ENCODE assay signal across 18 cellular contexts in the genomic region with DNA sequence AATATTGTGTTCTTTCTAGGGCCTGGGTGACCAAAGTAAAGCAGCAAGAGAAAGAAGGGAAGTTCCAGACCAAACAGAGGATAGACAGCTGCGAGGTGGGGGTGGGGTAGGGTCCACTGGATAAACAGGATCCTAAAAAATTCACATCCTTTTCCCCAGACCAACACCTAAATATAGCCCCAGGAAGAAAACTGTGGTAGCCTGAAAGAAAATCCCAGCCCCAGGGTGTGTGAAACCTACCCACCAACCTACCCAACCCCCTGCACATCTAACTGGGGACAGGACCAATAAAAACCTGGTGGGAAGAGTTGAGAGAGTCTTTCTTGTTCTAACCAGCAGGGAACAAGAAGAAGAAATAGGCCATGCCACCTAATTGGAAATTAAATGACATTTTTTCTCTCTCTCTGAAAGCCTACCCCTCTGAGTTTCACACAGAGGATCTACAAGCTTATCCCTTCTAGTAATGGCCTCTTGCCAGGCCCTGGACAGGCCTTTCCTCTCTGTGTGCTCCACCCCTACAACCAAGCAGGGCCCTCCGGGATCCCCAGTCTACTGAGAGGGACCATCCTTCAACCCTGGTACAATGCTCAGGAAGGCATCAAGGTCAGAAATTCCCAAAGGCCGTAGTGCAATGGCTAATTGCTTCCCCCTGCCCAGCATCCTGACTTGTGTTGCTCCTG. TPM values are rescaled to one million over a fixed set of nuclear protein-coding genes. Genes with fewer than 3 reads are reported as not detected.
DNase-seq lines count a peak whose midpoint lies in the region; ATAC-seq and TF ChIP-seq lines count a peak whose summit lies in the region.
"Had no signal": no experiment of that assay in that cellular context is flagged by ENCODE, and none has a peak within 500 bp of the region (broad histone marks: within the 10 kb centered on the region; RNA-seq: fewer than 3 reads in every experiment).

No MANE protein-coding gene starts in this region.

- H3K9me3 Mint-ChIP-seq in nephron, result no peaks in the 10 kb centered on the region

- CTCF ChIA-PET in PC-3 (lab: Charles Lee), result no interaction called here

- H3K4me2 ChIP-seq in PC-3 (ENCODE audit: low read length), result no peak overlapping the region
- H3K4me2 ChIP-seq: hepatocyte had no signal

- peaks cover 56% of the 10 kb centered on the region for H3K4me1 ChIP-seq in SJCRH30
- peaks cover 0 to 41% (median 24%) of the 10 kb centered on the region in 12 donors for H3K4me1 ChIP-seq in heart left ventricle
- H3K4me1 ChIP-seq in PC-3 (ENCODE audit: insufficient read depth, low read length), result no peaks in the 10 kb centered on the region

- no peak for TF ChIP-seq CTCF in heart left ventricle (IDR thresholded peaks at IDR 0.05)
- TF ChIP-seq CTCF in nephron (IDR thresholded peaks at IDR 0.05; ENCODE audit: unreplicated experiment in 3 of 3), result no peak
- TF ChIP-seq CTCF in PC-3 (conservative IDR thresholded peaks at IDR 0.05; ENCODE audit: low read depth, low read length), result no peak

- H3K4me3 ChIP-seq in SJCRH30 (no peak overlapping the region), heart left ventricle (no peak overlapping the region), PC-3 (ENCODE audit: low read length) (no peak overlapping the region)
- H3K4me3 ChIP-seq: hepatocyte, suprapubic skin had no signal

- 44 to 60% (median 51%) methylated on average over 3 of the region's 3 CpGs for WGBS in heart left ventricle, 4 donors

- H3K27me3 ChIP-seq in SJCRH30 (no peaks in the 10 kb centered on the region), heart left ventricle (no peaks in the 10 kb centered on the region), PC-3 (ENCODE audit: low read length) (no peaks in the 10 kb centered on the region)
- H3K27me3 ChIP-seq: hepatocyte, suprapubic skin had no signal

- peak in 3 of 4 donors; percentile 48 to 63 (median 50) for ATAC-seq in heart left ventricle
- ATAC-seq in HG03439 (IDR thresholded peaks at IDR 0.05; ENCODE audit: unreplicated experiment), result no peak
- ATAC-seq in PC-3, result no peak
- no peak for ATAC-seq in GM18907 (IDR thresholded peaks at IDR 0.05; ENCODE audit: unreplicated experiment)

- H4K20me1 ChIP-seq in PC-3 (ENCODE audit: low read length), result no peaks in the 10 kb centered on the region

- intact Hi-C loops in heart left ventricle (cut with DNase I), result no loop called here
- intact Hi-C loops in PC-3 (cut with micrococcal nuclease), result no loop called here

- peaks cover 32% of the 10 kb centered on the region for H3K36me3 Mint-ChIP-seq in nephron (ENCODE audit: low read depth)

- H3K27ac Mint-ChIP-seq in nephron, result peak overlapping the region; percentile 1 to 48 (median 32)

- POLR2A ChIA-PET in PC-3 (lab: Charles Lee; ENCODE audit: unreplicated experiment), result no interaction called here

- DNase-seq in AG20443 (ENCODE audit: low spot score) (peak; percentile 17), SJCRH30 (peak; percentile 91 to 97), heart left ventricle (peak in 2 of 5 donors; percentile 35 to 60), A172 (ENCODE audit: low spot score) (no peak), PC-3 (no peak)
- DNase-seq: ACHN; activated CD4-positive, alpha-beta T cell treated with anti-CD3 and anti-CD28 coated beads, Interleukin-2, amount 50 U/mL, for 1 hour; activated CD8-positive, alpha-beta memory T cell treated with anti-CD3 and anti-CD28 coated beads, Interleukin-2, amount 50 U/mL, for 48 hours; NCI-H146; NCI-H2171; SIG-M5; stimulated activated CD4-positive, alpha-beta T cell treated with anti-CD3 and anti-CD28 coated beads, Interleukin-12 subunit alpha, Interleukin-12 subunit beta, amount 100 ng/mL, for 4 hours had no signal

- H3K27ac ChIP-seq in SJCRH30, result peak overlapping the region; percentile 62
- peak overlapping the region in 4 of 12 donors; percentile 13 to 45 (median 28) for H3K27ac ChIP-seq in heart left ventricle
- H3K27ac ChIP-seq in PC-3 (ENCODE audit: low read length), result no peak overlapping the region
- H3K27ac ChIP-seq: hepatocyte, HL-60, suprapubic skin had no signal

- H3K9me3 ChIP-seq in SJCRH30 (replicated peaks), result no peaks in the 10 kb centered on the region
- H3K9me3 ChIP-seq in heart left ventricle, result no peaks in the 10 kb centered on the region
- no peaks in the 10 kb centered on the region for H3K9me3 ChIP-seq in PC-3 (ENCODE audit: low read length)
- H3K9me3 ChIP-seq: suprapubic skin had no signal

- H3K36me3 ChIP-seq in SJCRH30, result peaks cover 31% of the 10 kb centered on the region
- H3K36me3 ChIP-seq in heart left ventricle, result peaks cover 0 to 24% (median 15%) of the 10 kb centered on the region in 9 donors
- H3K36me3 ChIP-seq in PC-3 (ENCODE audit: low read depth, low read length), result no peaks in the 10 kb centered on the region; the same call in 1 of the 2 replicates

- H3K4me1 Mint-ChIP-seq in nephron, result peaks cover 44% of the 10 kb centered on the region

- H3K9ac ChIP-seq in PC-3 (ENCODE audit: low read length), result no peak overlapping the region

- TF ChIP-seq POLR2A in heart left ventricle (IDR thresholded peaks at IDR 0.05), result no peak

- H3K4me3 Mint-ChIP-seq in nephron, result no peak overlapping the region

- BruUV-seq in PC-3 (replicated peaks; lab: Mats Ljungman, UMichigan), result no TSS peak

- H3K79me2 ChIP-seq in PC-3 (ENCODE audit: low read length), result no peaks in the 10 kb centered on the region

- no peaks in the 10 kb centered on the region for H3K27me3 Mint-ChIP-seq in nephron (ENCODE audit: low read depth)

- no peaks in the 10 kb centered on the region for H3F3A ChIP-seq in PC-3 (ENCODE audit: low read length, unreplicated experiment)

- no peak overlapping the region for H2AFZ ChIP-seq in PC-3 (ENCODE audit: low read length)
- H2AFZ ChIP-seq: hepatocyte had no signal

- no peaks in the 10 kb centered on the region for H3K9me2 ChIP-seq in PC-3 (replicated peaks; ENCODE audit: low read length)

RNA-seq across cellular contexts. Expression of a gene that starts 12.0 kb away (rescaled TPM):
- total RNA-seq in SJCRH30 (2014; rRNA removed; shearing (Covaris generic)), result 86.9 and 91.9 TPM in 2 replicates
- 100 to 1,000 TPM; 241 to 340 (median 300) TPM for total RNA-seq in heart left ventricle
- 100 to 1,000 TPM in 1 of 2 donors, 10 to 100 TPM in 1; 83.5 to 306 TPM for polyA plus RNA-seq in heart left ventricle
- 35.8 and 43.9 TPM in 2 replicates for total RNA-seq in A172 (2014; rRNA removed; shearing (Covaris generic))
- total RNA-seq in PC-3 (2014; rRNA removed), result 28.0 and 36.1 TPM in 2 replicates

Comparison
In these comparisons a context has a peak if more than half of its experiments do, and no peak if none do; other contexts are left out.
1. DNase-seq: peak in AG20443 (single experiment) and SJCRH30 (2 of 2); none in A172 (single experiment) and PC-3 (single experiment).
2. ATAC-seq: peak in heart left ventricle (3 of 4); none in HG03439 (single experiment), PC-3 (single experiment) and GM18907 (single experiment).